ENCODE assay signal across 9 cellular contexts in the genomic region with DNA sequence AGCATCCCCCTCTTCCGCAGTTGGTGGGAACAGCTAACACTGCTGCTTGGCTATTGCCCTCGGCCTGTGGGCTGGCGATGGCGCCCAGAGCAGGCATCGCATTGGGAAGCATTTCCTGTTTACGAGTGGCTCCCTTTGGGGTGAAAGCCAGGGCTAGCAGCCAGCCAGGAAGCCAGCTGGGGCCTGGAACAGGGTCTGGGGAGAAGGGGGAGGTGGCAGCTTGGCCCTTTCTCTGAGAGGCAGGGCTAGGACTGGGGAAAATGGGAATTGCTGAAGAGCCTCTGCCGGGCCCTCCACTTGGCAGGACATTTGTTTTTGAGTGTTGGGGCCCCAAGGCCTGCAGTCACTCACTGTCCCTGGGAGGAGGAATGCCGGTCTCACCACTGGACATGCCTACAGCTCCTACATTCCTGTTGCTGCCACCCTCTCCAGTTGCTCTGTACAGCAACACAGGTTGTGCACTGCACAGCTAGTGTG. TPM values are rescaled to one million over a fixed set of nuclear protein-coding genes. Genes with fewer than 3 reads are reported as not detected.
DNase-seq lines count a peak whose midpoint lies in the region; ATAC-seq and TF ChIP-seq lines count a peak whose summit lies in the region.
"Had no signal": no experiment of that assay in that cellular context is flagged by ENCODE, and none has a peak within 500 bp of the region (broad histone marks: within the 10 kb centered on the region; RNA-seq: fewer than 3 reads in every experiment).

No MANE protein-coding gene starts in this region.

- H3K4me3 ChIP-seq in right cardiac atrium (ENCODE audit: low read length): no peak overlapping the region
- H3K4me3 ChIP-seq in gastrocnemius medialis: no peak overlapping the region
- H3K4me3 ChIP-seq in brain microvascular endothelial cell (ENCODE audit: low read depth, low read length): no peak overlapping the region

- WGBS in right cardiac atrium: 12% methylated on average over 8 of the region's 8 CpGs

- DNase-seq in ELR (ENCODE audit: low read depth): peak; percentile 57
- DNase-seq in astrocyte of the hippocampus (ENCODE audit: low read depth, low spot score): peak; percentile 67
- DNase-seq in right cardiac atrium: peak; percentile 76 to 94 (median 92)
- DNase-seq in gastrocnemius medialis: peak; percentile 52 to 79
- DNase-seq in brain microvascular endothelial cell: no peak
- DNase-seq in ACHN: no peak
- DNase-seq in amniotic stem cell (lab: John Stamatoyannopoulos, UW): no peak
- DNase-seq: naive thymus-derived CD8-positive, alpha-beta T cell had no signal

- intact Hi-C loops in right cardiac atrium (cut with DNase I): loop anchor here in 3 of 4 donors (5.0 to 10.0 kb wide), 3 partner anchors 46 to 86 kb away; no protein-coding TSS in a partner anchor
- intact Hi-C loops in gastrocnemius medialis (cut with DNase I; ENCODE audit: low total_unique reads): no loop called here

- TF ChIP-seq POLR2A in gastrocnemius medialis (IDR thresholded peaks at IDR 0.05): no peak

- H3K27ac ChIP-seq in right cardiac atrium (ENCODE audit: low read length) (peak overlapping the region; percentile 91), gastrocnemius medialis (peak overlapping the region; percentile 88 to 97 (median 94)), brain microvascular endothelial cell (no peak overlapping the region)

- in situ Hi-C loops in gastrocnemius medialis (cut with MboI; ENCODE audit: low sequenced_read_pairs in 4 of 4) (loop anchor here in 2 of 4 donors (10.0 kb wide), 2 partner anchors 46 to 76 kb away; no protein-coding TSS in a partner anchor), brain microvascular endothelial cell (cut with HindIII; ENCODE audit: low pct_ligation_motif_present, low sequenced_read_pairs) (no loop called here), ACHN (cut with HindIII; ENCODE audit: low pct_ligation_motif_present, low pct_unique_long_range_greater_than_20kb, low sequenced_read_pairs) (no loop called here)

- H3K36me3 ChIP-seq in gastrocnemius medialis (no peaks in the 10 kb centered on the region), brain microvascular endothelial cell (replicated peaks) (no peaks in the 10 kb centered on the region)

- peak; percentile 8 to 40 for ATAC-seq in right cardiac atrium
- peak in 1 of 2 donors; percentile 4 for ATAC-seq in gastrocnemius medialis
- ATAC-seq in HG02759 (IDR thresholded peaks at IDR 0.05; ENCODE audit: unreplicated experiment): no peak
- ATAC-seq: naive thymus-derived CD8-positive, alpha-beta T cell had no signal

- TF ChIP-seq CTCF in gastrocnemius medialis (IDR thresholded peaks at IDR 0.05 in 4 of 5, conservative IDR thresholded peaks at IDR 0.05 in 1 of 5): no peak
- TF ChIP-seq CTCF in brain microvascular endothelial cell (IDR thresholded peaks at IDR 0.05; ENCODE audit: low read depth, low read length, missing control alignments): no peak

- no peaks in the 10 kb centered on the region for H3K9me3 ChIP-seq in right cardiac atrium (ENCODE audit: control insufficient read depth, low read length)
- no peaks in the 10 kb centered on the region for H3K9me3 ChIP-seq in gastrocnemius medialis

- H3K4me1 ChIP-seq in right cardiac atrium (ENCODE audit: control insufficient read depth, insufficient read depth, low read length) (peaks cover 46% of the 10 kb centered on the region), gastrocnemius medialis (peaks cover 89% of the 10 kb centered on the region in 2 donors)

- H3K27me3 ChIP-seq in right cardiac atrium (ENCODE audit: control insufficient read depth, insufficient read depth): no peaks in the 10 kb centered on the region
- no peaks in the 10 kb centered on the region for H3K27me3 ChIP-seq in gastrocnemius medialis
- no peaks in the 10 kb centered on the region for H3K27me3 ChIP-seq in brain microvascular endothelial cell (replicated peaks)

RNA-seq across cellular contexts. Expression of a gene that starts 2.5 kb away (rescaled TPM):
- total RNA-seq in right cardiac atrium (10 to 100 TPM; 60.4 to 71.2 (median 67.7) TPM), gastrocnemius medialis (100 to 1,000 TPM in 1 of 4 donors, 10 to 100 TPM in 3; 42.6 to 160 (median 93.9) TPM)
- polyA plus RNA-seq in right cardiac atrium: 47.5 TPM

RNA-seq across cellular contexts. Expression of a gene that starts 41.9 kb away (rescaled TPM):
- total RNA-seq in right cardiac atrium: 1 to 10 TPM in 2 of 4 donors, under 1 TPM in 2; 0.74 to 2.1 (median 1.5) TPM
- 1.9 TPM for polyA plus RNA-seq in right cardiac atrium
- total RNA-seq in gastrocnemius medialis: 10 to 100 TPM in 3 of 4 donors, under 1 TPM in 1; 0.71 to 93.0 (median 22.1) TPM
- polyA plus RNA-seq: naive thymus-derived CD8-positive, alpha-beta T cell had no signal

Comparison
In these comparisons a context has a peak if more than half of its experiments do, and no peak if none do; other contexts are left out.
1. DNase-seq: peak in ELR (single experiment), astrocyte of the hippocampus (single experiment), right cardiac atrium (3 of 3) and gastrocnemius medialis (2 of 2); none in brain microvascular endothelial cell (single experiment), ACHN (single experiment) and amniotic stem cell (single experiment).